Comparison of ENCODE assay signal across 8 cellular contexts in genomic region chr15:68228971-68229385, GRCh38. TPM values are rescaled to one million over a fixed set of nuclear protein-coding genes. Genes with fewer than 3 reads are reported as not detected.
A peak's percentile ranks its signal among the peaks of the same experiment; 100 is the strongest.
DNase-seq lines count a peak whose midpoint lies in the region; ATAC-seq and TF ChIP-seq lines count a peak whose summit lies in the region.

No MANE protein-coding gene starts in this region.

- TF ChIP-seq CTCF in MM.1S (IDR thresholded peaks at IDR 0.05; ENCODE audit: low read length) (no peak), choroid plexus epithelial cell (conservative IDR thresholded peaks at IDR 0.05; ENCODE audit: low read depth, low read length) (no peak)

- no peaks in the 10 kb centered on the region for H3K9me2 ChIP-seq in MM.1S (replicated peaks; ENCODE audit: insufficient read depth, low read length)

- peak overlapping the region; percentile 87 for H3K27ac ChIP-seq in MM.1S (ENCODE audit: low read length)
- peak overlapping the region; percentile 85 to 88 for H3K27ac ChIP-seq in mucosa of rectum (ENCODE audit: low read depth in 2 of 2, low read length in 2 of 2)

- ATAC-seq in activated T-cell treated with anti-CD3 and anti-CD28 coated beads, Interleukin-2, amount 50 U/mL, for 4 hours: peak; percentile 2
- no peak for ATAC-seq in GM19467 (IDR thresholded peaks at IDR 0.05; ENCODE audit: unreplicated experiment)

- no peak overlapping the region; the same call in 1 of the 2 replicates for H2AFZ ChIP-seq in MM.1S (ENCODE audit: low read length)

- H3K27me3 Mint-ChIP-seq in activated T-cell treated with anti-CD3 and anti-CD28 coated beads, Interleukin-2, amount 50 U/mL, for 4 hours (ENCODE audit: low read depth): no peaks in the 10 kb centered on the region

- H3K4me1 Mint-ChIP-seq in activated T-cell treated with anti-CD3 and anti-CD28 coated beads, Interleukin-2, amount 50 U/mL, for 4 hours (ENCODE audit: low read depth): peaks cover 35% of the 10 kb centered on the region

- peak overlapping the region; percentile 98 for H3K4me3 ChIP-seq in MM.1S (ENCODE audit: low read length)
- H3K4me3 ChIP-seq in choroid plexus epithelial cell (ENCODE audit: low read depth, low read length): peak overlapping the region; percentile 77
- peak overlapping the region; percentile 82 to 83 for H3K4me3 ChIP-seq in mucosa of rectum (ENCODE audit: low read length in 2 of 2)

- H3K9me3 ChIP-seq in MM.1S (replicated peaks; ENCODE audit: insufficient read depth, low read length) (no peaks in the 10 kb centered on the region), mucosa of rectum (ENCODE audit: control insufficient read depth in 2 of 2, low read length in 2 of 2) (no peaks in the 10 kb centered on the region)

- H3K27me3 ChIP-seq in MM.1S (replicated peaks; ENCODE audit: insufficient read depth, low read length): no peaks in the 10 kb centered on the region
- no peaks in the 10 kb centered on the region for H3K27me3 ChIP-seq in mucosa of rectum (ENCODE audit: control insufficient read depth in 2 of 2, insufficient read depth in 2 of 2, low read length in 2 of 2)

- H3K4me1 ChIP-seq in MM.1S (ENCODE audit: low read length): peaks cover 36% of the 10 kb centered on the region
- H3K4me1 ChIP-seq in mucosa of rectum (ENCODE audit: control insufficient read depth in 2 of 2, insufficient read depth in 2 of 2, low read length in 2 of 2): peaks cover 18 to 34% of the 10 kb centered on the region in 2 donors

- no peaks in the 10 kb centered on the region for H3K9me3 Mint-ChIP-seq in activated T-cell treated with anti-CD3 and anti-CD28 coated beads, Interleukin-2, amount 50 U/mL, for 4 hours

- H3K36me3 ChIP-seq in MM.1S (replicated peaks; ENCODE audit: insufficient read depth, low read length): no peaks in the 10 kb centered on the region; the same call in 1 of the 2 replicates
- no peaks in the 10 kb centered on the region for H3K36me3 ChIP-seq in mucosa of rectum (ENCODE audit: control insufficient read depth in 2 of 2, insufficient read depth in 2 of 2, low read length in 2 of 2)

- no peak for DNase-seq in activated T-cell treated with anti-CD3 and anti-CD28 coated beads, Interleukin-2, amount 50 U/mL, for 4 hours
- DNase-seq in activated T-cell treated with anti-CD3 and anti-CD28 coated beads for 4 hours (no peak), MM.1S (no peak), choroid plexus epithelial cell (ENCODE audit: low read depth) (no peak), RPMI8226 (no peak), NCI-H748 (lab: John Stamatoyannopoulos, UW; ENCODE audit: unreplicated experiment) (no peak)

- H3F3A ChIP-seq in MM.1S (ENCODE audit: insufficient read depth, low read length): peaks cover 40% of the 10 kb centered on the region

- no peaks in the 10 kb centered on the region for H3K36me3 Mint-ChIP-seq in activated T-cell treated with anti-CD3 and anti-CD28 coated beads, Interleukin-2, amount 50 U/mL, for 4 hours (ENCODE audit: insufficient read depth)

- H3K4me3 Mint-ChIP-seq in activated T-cell treated with anti-CD3 and anti-CD28 coated beads, Interleukin-2, amount 50 U/mL, for 4 hours: peak overlapping the region; percentile 95

- no peaks in the 10 kb centered on the region for H4K20me1 ChIP-seq in MM.1S (ENCODE audit: insufficient read depth, low read length)

- H3K4me2 ChIP-seq in MM.1S (ENCODE audit: low read depth, low read length): peak overlapping the region; percentile 97

- peaks cover 66% of the 10 kb centered on the region for H3K79me2 ChIP-seq in MM.1S (ENCODE audit: low read length)

- H3K9ac ChIP-seq in MM.1S (ENCODE audit: low read length): peak overlapping the region; percentile 100
- peak overlapping the region; percentile 61 to 86 for H3K9ac ChIP-seq in mucosa of rectum (ENCODE audit: low read depth in 1 of 2, low read length in 2 of 2)

RNA-seq across cellular contexts. Expression of gene CLN6, which starts 0.6 kb away (rescaled TPM):
- 10 to 100 TPM; 82.6 to 94.4 (median 91.3) TPM for total RNA-seq in activated T-cell treated with anti-CD3 and anti-CD28 coated beads, Interleukin-2, amount 50 U/mL, for 4 hours

RNA-seq across cellular contexts. Expression of gene CALML4, which starts 23.8 kb away (rescaled TPM):
- total RNA-seq in activated T-cell treated with anti-CD3 and anti-CD28 coated beads, Interleukin-2, amount 50 U/mL, for 4 hours: 1 to 10 TPM; 4.0 to 5.5 (median 4.8) TPM

RNA-seq across cellular contexts. Expression of gene FEM1B, which starts 48.6 kb away (rescaled TPM):
- total RNA-seq in activated T-cell treated with anti-CD3 and anti-CD28 coated beads, Interleukin-2, amount 50 U/mL, for 4 hours: 10 to 100 TPM; 30.9 to 37.0 (median 31.7) TPM
